ENCODE assay signal across 16 cellular contexts in the genomic region with DNA sequence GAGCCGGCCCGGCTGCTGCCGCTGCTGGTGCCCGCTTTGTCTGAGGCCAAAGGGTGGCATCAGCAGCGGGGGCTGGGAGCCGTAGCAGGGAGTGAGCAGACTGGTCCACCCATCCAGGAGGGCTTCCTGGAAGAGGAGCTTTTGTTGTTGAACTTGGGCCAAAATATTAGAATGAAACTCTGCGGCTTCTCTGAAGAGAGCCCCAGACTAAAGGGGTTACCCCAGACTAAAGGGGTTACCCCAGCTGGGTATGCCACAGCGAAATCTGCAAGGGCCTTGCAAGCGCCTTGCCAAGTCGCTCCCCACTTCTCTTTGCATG.
DNase-seq lines count a peak whose midpoint lies in the region; ATAC-seq and TF ChIP-seq lines count a peak whose summit lies in the region.
"Had no signal": no experiment of that assay in that cellular context is flagged by ENCODE, and none has a peak within 500 bp of the region (broad histone marks: within the 10 kb centered on the region; RNA-seq: fewer than 3 reads in every experiment).

No MANE protein-coding gene starts in this region.

- H4K20me1 ChIP-seq in GM23338 (replicated peaks; ENCODE audit: insufficient read depth) (no peaks in the 10 kb centered on the region), OCI-LY7 (ENCODE audit: insufficient read depth, low read length) (no peaks in the 10 kb centered on the region)

- H3K9me3 Mint-ChIP-seq in GM23338 (no peaks in the 10 kb centered on the region), endothelial cell (ENCODE audit: unreplicated experiment) (no peaks in the 10 kb centered on the region)
- no peaks in the 10 kb centered on the region for H3K9me3 Mint-ChIP-seq in activated CD4-positive, alpha-beta T cell treated with anti-CD3 and anti-CD28 coated beads, Interleukin-2, amount 10 ng/mL, durations not matched to agents 7 days and 5 days

- no peak for DNase-seq in GM23338 (ENCODE audit: low spot score)
- no peak for DNase-seq in OCI-LY7 (ENCODE audit: low spot score)
- DNase-seq in endothelial cell (ENCODE audit: low spot score): no peak
- peak; percentile 71 for DNase-seq in spleen
- DNase-seq in gastrocnemius medialis: no peak
- no peak for DNase-seq in activated CD4-positive, alpha-beta T cell treated with anti-CD3 and anti-CD28 coated beads, Interleukin-2, amount 10 ng/mL, durations not matched to agents 7 days and 5 days
- DNase-seq: CD4-positive, CD25-positive, alpha-beta regulatory T cell; DMS53; GOT3; Kasumi-1; NCI-H1930; NK-92 treated with Interleukin-12 subunit alpha and Interleukin-12 subunit beta, amount 100 ng/mL, for 24 hours had no signal

- TF ChIP-seq POLR2A in spleen (IDR thresholded peaks at IDR 0.05): no peak
- no peak for TF ChIP-seq POLR2A in gastrocnemius medialis (IDR thresholded peaks at IDR 0.05)

- H3K27me3 Mint-ChIP-seq in GM23338 (ENCODE audit: insufficient read depth, low read depth, poor library complexity): peaks cover 23% of the 10 kb centered on the region
- peaks cover 20% of the 10 kb centered on the region for H3K27me3 Mint-ChIP-seq in endothelial cell (ENCODE audit: unreplicated experiment)
- H3K27me3 Mint-ChIP-seq in activated CD4-positive, alpha-beta T cell treated with anti-CD3 and anti-CD28 coated beads, Interleukin-2, amount 10 ng/mL, durations not matched to agents 7 days and 5 days: peaks cover 2% of the 10 kb centered on the region

- H3K36me3 ChIP-seq in GM23338 (ENCODE audit: insufficient read depth) (no peaks in the 10 kb centered on the region), OCI-LY7 (ENCODE audit: insufficient read depth, low read length) (no peaks in the 10 kb centered on the region), spleen (no peaks in the 10 kb centered on the region), gastrocnemius medialis (no peaks in the 10 kb centered on the region)

- H3K4me3 Mint-ChIP-seq in GM23338 (peak overlapping the region; percentile 5; the same call in 2 of the 3 replicates), endothelial cell (ENCODE audit: unreplicated experiment) (peak overlapping the region; percentile 11)
- no peak overlapping the region for H3K4me3 Mint-ChIP-seq in activated CD4-positive, alpha-beta T cell treated with anti-CD3 and anti-CD28 coated beads, Interleukin-2, amount 10 ng/mL, durations not matched to agents 7 days and 5 days
- H3K4me3 Mint-ChIP-seq: CD4-positive, CD25-positive, alpha-beta regulatory T cell had no signal

- H3K4me2 ChIP-seq in GM23338 (peak overlapping the region; percentile 71), OCI-LY7 (ENCODE audit: low read length) (peak overlapping the region; percentile 58)

- in situ Hi-C loops in gastrocnemius medialis (cut with MboI; ENCODE audit: low sequenced_read_pairs in 4 of 4): no loop called here

- H3K4me3 ChIP-seq in GM23338: peak overlapping the region; percentile 30; the same call in 1 of the 2 replicates
- H3K4me3 ChIP-seq in OCI-LY7 (ENCODE audit: low read depth, low read length, poor library complexity, severe bottlenecking): no peak overlapping the region
- no peak overlapping the region for H3K4me3 ChIP-seq in spleen
- no peak overlapping the region for H3K4me3 ChIP-seq in gastrocnemius medialis
- H3K4me3 ChIP-seq: SK-N-MC had no signal

- POLR2A ChIA-PET in OCI-LY7 (lab: Charles Lee): interaction anchor here (0.7 kb wide), 1 partner anchor 248 kb away, joined by 3 read pairs; no protein-coding TSS in a partner anchor
- POLR2A ChIA-PET in activated CD4-positive, alpha-beta T cell treated with anti-CD3 and anti-CD28 coated beads, Interleukin-2, amount 10 ng/mL, durations not matched to agents 7 days and 5 days (lab: Charles Lee): no interaction called here

- H3K4me1 ChIP-seq in GM23338 (ENCODE audit: insufficient read depth) (peaks cover 18% of the 10 kb centered on the region; the same call in 1 of the 2 replicates), OCI-LY7 (ENCODE audit: insufficient read depth, low read length, poor library complexity, severe bottlenecking) (peaks cover 35% of the 10 kb centered on the region), spleen (peaks cover 0 to 52% (median 14%) of the 10 kb centered on the region in 6 donors), gastrocnemius medialis (peaks cover 3 to 7% of the 10 kb centered on the region in 2 donors)

- no peaks in the 10 kb centered on the region for H3K79me2 ChIP-seq in GM23338 (replicated peaks; ENCODE audit: insufficient read depth)
- no peaks in the 10 kb centered on the region for H3K79me2 ChIP-seq in OCI-LY7 (ENCODE audit: insufficient read depth, low read depth, low read length)

- no peaks in the 10 kb centered on the region for H3K27me3 ChIP-seq in GM23338 (ENCODE audit: insufficient read depth)
- H3K27me3 ChIP-seq in spleen (replicated peaks in 1 of 7): no peaks in the 10 kb centered on the region
- H3K27me3 ChIP-seq in gastrocnemius medialis: no peaks in the 10 kb centered on the region

- H3K9me3 ChIP-seq in OCI-LY7 (ENCODE audit: low read length): no peaks in the 10 kb centered on the region
- no peaks in the 10 kb centered on the region for H3K9me3 ChIP-seq in spleen
- H3K9me3 ChIP-seq in gastrocnemius medialis: no peaks in the 10 kb centered on the region

- BruUV-seq in OCI-LY7 (replicated peaks; lab: Mats Ljungman, UMichigan): no TSS peak

- H3K4me1 Mint-ChIP-seq in GM23338 (peaks cover 54% of the 10 kb centered on the region), endothelial cell (ENCODE audit: unreplicated experiment) (peaks cover 20% of the 10 kb centered on the region)
- H3K4me1 Mint-ChIP-seq in activated CD4-positive, alpha-beta T cell treated with anti-CD3 and anti-CD28 coated beads, Interleukin-2, amount 10 ng/mL, durations not matched to agents 7 days and 5 days: no peaks in the 10 kb centered on the region
- H3K4me1 Mint-ChIP-seq: CD4-positive, CD25-positive, alpha-beta regulatory T cell had no signal

- CTCF ChIA-PET in OCI-LY7 (lab: Charles Lee; ENCODE audit: unreplicated experiment): no interaction called here
- CTCF ChIA-PET in activated CD4-positive, alpha-beta T cell treated with anti-CD3 and anti-CD28 coated beads, Interleukin-2, amount 10 ng/mL, durations not matched to agents 7 days and 5 days (lab: Charles Lee): no interaction called here

- TF ChIP-seq CTCF in GM23338 (conservative IDR thresholded peaks at IDR 0.05; ENCODE audit: low read depth in 2 of 2): no peak
- no peak for TF ChIP-seq CTCF in OCI-LY7 (conservative IDR thresholded peaks at IDR 0.05; ENCODE audit: low read length)
- TF ChIP-seq CTCF in endothelial cell (IDR thresholded peaks at IDR 0.05; ENCODE audit: unreplicated experiment): no peak
- no peak for TF ChIP-seq CTCF in spleen (IDR thresholded peaks at IDR 0.05 in 8 of 11, conservative IDR thresholded peaks at IDR 0.05 in 3 of 11)
- TF ChIP-seq CTCF in gastrocnemius medialis (IDR thresholded peaks at IDR 0.05 in 4 of 5, conservative IDR thresholded peaks at IDR 0.05 in 1 of 5): no peak

- H3K9me2 ChIP-seq in GM23338 (ENCODE audit: insufficient read depth) (no peaks in the 10 kb centered on the region), OCI-LY7 (ENCODE audit: insufficient read depth, low read length) (no peaks in the 10 kb centered on the region)

- H3K36me3 Mint-ChIP-seq in GM23338 (ENCODE audit: low read depth): no peaks in the 10 kb centered on the region
- no peaks in the 10 kb centered on the region for H3K36me3 Mint-ChIP-seq in endothelial cell (ENCODE audit: low read depth, unreplicated experiment)
- no peaks in the 10 kb centered on the region for H3K36me3 Mint-ChIP-seq in activated CD4-positive, alpha-beta T cell treated with anti-CD3 and anti-CD28 coated beads, Interleukin-2, amount 10 ng/mL, durations not matched to agents 7 days and 5 days (ENCODE audit: low read depth)
- H3K36me3 Mint-ChIP-seq: CD4-positive, CD25-positive, alpha-beta regulatory T cell had no signal

- ATAC-seq in GM23338: no peak
- ATAC-seq in gastrocnemius medialis: no peak
- no peak for ATAC-seq in GM21528 (IDR thresholded peaks at IDR 0.05; ENCODE audit: low FRiP score, unreplicated experiment)
- ATAC-seq: Panc1, Right ventricle myocardium inferior had no signal

- H3K27ac ChIP-seq in GM23338 (ENCODE audit: low read depth) (no peak overlapping the region), OCI-LY7 (ENCODE audit: low read depth, low read length, poor library complexity, severe bottlenecking) (no peak overlapping the region), spleen (no peak overlapping the region), gastrocnemius medialis (no peak overlapping the region)
- H3K27ac ChIP-seq: SK-N-MC had no signal

- intact Hi-C loops in OCI-LY7 (cut with micrococcal nuclease; ENCODE audit: unreplicated experiment): no loop called here
- intact Hi-C loops in spleen (cut with DNase I; ENCODE audit: low total_unique reads): no loop called here
- intact Hi-C loops in gastrocnemius medialis (cut with DNase I; ENCODE audit: low total_unique reads): loop anchor here (5.0 kb wide), 1 partner anchor 283 kb away; no protein-coding TSS in a partner anchor

- no peak overlapping the region for H2AFZ ChIP-seq in GM23338
- no peak overlapping the region for H2AFZ ChIP-seq in OCI-LY7 (ENCODE audit: low read length)

- H3F3A ChIP-seq in GM23338 (replicated peaks; ENCODE audit: low read depth): no peaks in the 10 kb centered on the region

- no peak overlapping the region for H3K27ac Mint-ChIP-seq in GM23338
- H3K27ac Mint-ChIP-seq in endothelial cell (ENCODE audit: unreplicated experiment): no peak overlapping the region
- H3K27ac Mint-ChIP-seq in activated CD4-positive, alpha-beta T cell treated with anti-CD3 and anti-CD28 coated beads, Interleukin-2, amount 10 ng/mL, durations not matched to agents 7 days and 5 days: no peak overlapping the region
- H3K27ac Mint-ChIP-seq: CD4-positive, CD25-positive, alpha-beta regulatory T cell had no signal

- WGBS in spleen, 5 donors: 82 to 97% (median 92%) methylated on average over 7 to 10 of the region's 10 CpGs

TF ChIP-seq in GM23338, 12 proteins besides CTCF, POLR2A, EP300 and RAD21 (continues in another document):
- TF ChIP-seq POLR2AphosphoS5 (IDR thresholded peaks at IDR 0.05; ENCODE audit: low read depth) (no peak), NANOG (IDR thresholded peaks at IDR 0.05; ENCODE audit: borderline replicate concordance) (no peak), ZNF331 (CRISPR knock-in tag; IDR thresholded peaks at IDR 0.05; ENCODE audit: low read depth) (no peak)
